Comparison of ENCODE assay signal across 16 cellular contexts in genomic region chr2:143948710-143949109, GRCh38.
DNase-seq lines count a peak whose midpoint lies in the region; ATAC-seq, FAIRE-seq and TF ChIP-seq lines count a peak whose summit lies in the region.
"Had no signal": no experiment of that assay in that cellular context is flagged by ENCODE, and none has a peak within 500 bp of the region (broad histone marks: within the 10 kb centered on the region; RNA-seq: fewer than 3 reads in every experiment).

No MANE protein-coding gene starts in this region.

- no peak overlapping the region for H3K4me2 ChIP-seq in PC-3 (ENCODE audit: low read length)
- H3K4me2 ChIP-seq in skeletal muscle satellite cell (ENCODE audit: low read length): peak overlapping the region; percentile 66
- H3K4me2 ChIP-seq: A549 had no signal

- H2AFZ ChIP-seq in PC-3 (ENCODE audit: low read length): no peak overlapping the region

- H3K27ac ChIP-seq in PC-3 (ENCODE audit: low read length): no peak overlapping the region
- H3K27ac ChIP-seq in epithelial cell of prostate: no peak overlapping the region
- H3K27ac ChIP-seq: A549 had no signal

- POLR2A ChIA-PET in PC-3 (lab: Charles Lee; ENCODE audit: unreplicated experiment): no interaction called here

- peak; percentile 6 for FAIRE-seq in G401.6 (lab: Jason Lieb, UNC)
- FAIRE-seq: A549 had no signal

- CTCF ChIA-PET in PC-3 (lab: Charles Lee): no interaction called here

- BruUV-seq in PC-3 (replicated peaks; lab: Mats Ljungman, UMichigan): no TSS peak

- H3K4me3 ChIP-seq in PC-3 (ENCODE audit: low read length) (no peak overlapping the region), skeletal muscle satellite cell (ENCODE audit: low read length) (peak overlapping the region; percentile 28)
- H3K4me3 ChIP-seq: A549 had no signal

- no peaks in the 10 kb centered on the region for H3K27me3 ChIP-seq in PC-3 (ENCODE audit: low read length)
- no peaks in the 10 kb centered on the region for H3K27me3 ChIP-seq in skeletal muscle satellite cell (ENCODE audit: control insufficient read depth, insufficient read depth, low read length)

- no peaks in the 10 kb centered on the region for H3K9me3 ChIP-seq in PC-3 (ENCODE audit: low read length)
- H3K9me3 ChIP-seq in skeletal muscle satellite cell (replicated peaks; ENCODE audit: low read length): no peaks in the 10 kb centered on the region
- H3K9me3 ChIP-seq: A549 had no signal

- no peaks in the 10 kb centered on the region for H3F3A ChIP-seq in PC-3 (ENCODE audit: low read length, unreplicated experiment)

- H3K36me3 ChIP-seq in PC-3 (ENCODE audit: low read depth, low read length): no peaks in the 10 kb centered on the region
- no peaks in the 10 kb centered on the region for H3K36me3 ChIP-seq in skeletal muscle satellite cell (ENCODE audit: insufficient read depth, low read length)

- no peaks in the 10 kb centered on the region for H3K79me2 ChIP-seq in PC-3 (ENCODE audit: low read length)

- TF ChIP-seq CTCF in PC-3 (conservative IDR thresholded peaks at IDR 0.05; ENCODE audit: low read depth, low read length): no peak

- no peak for DNase-seq in PC-3
- peak; percentile 10 for DNase-seq in epithelial cell of prostate (ENCODE audit: low read depth, low spot score)
- DNase-seq in NCI-H2029 treated with DMSO at 0.1 percent for 48 hours (lab: John Stamatoyannopoulos, UW): no peak
- DNase-seq in head of caudate nucleus: no peak
- no peak for DNase-seq in Ammon's horn (ENCODE audit: low spot score)
- no peak for DNase-seq in activated T-cell treated with anti-CD3 and anti-CD28 coated beads, Interleukin-2, amount 50 U/mL, for 1 hour
- DNase-seq: AML-193; CD4-positive, CD25-positive, alpha-beta regulatory T cell; GDM1; H7; NCI-H1436; NCI-H226; NCI-H526 had no signal

- peaks cover 13% of the 10 kb centered on the region for H3K4me1 ChIP-seq in PC-3 (ENCODE audit: insufficient read depth, low read length)
- peaks cover 77% of the 10 kb centered on the region for H3K4me1 ChIP-seq in skeletal muscle satellite cell (ENCODE audit: control insufficient read depth, insufficient read depth, low read length)

- H3K9ac ChIP-seq in PC-3 (ENCODE audit: low read length) (no peak overlapping the region), skeletal muscle satellite cell (ENCODE audit: low read depth, low read length) (peak overlapping the region; percentile 66)

- intact Hi-C loops in PC-3 (cut with micrococcal nuclease): no loop called here
- intact Hi-C loops in head of caudate nucleus (cut with DNase I): no loop called here

- H3K9me2 ChIP-seq in PC-3 (replicated peaks; ENCODE audit: low read length): no peaks in the 10 kb centered on the region

- no peaks in the 10 kb centered on the region for H4K20me1 ChIP-seq in PC-3 (ENCODE audit: low read length)

- ATAC-seq in PC-3: 0 out of 2 replicates have a peak, but pooled peaks have one; percentile 29
- ATAC-seq: A549 had no signal
